16 cellular contexts compared by ENCODE assay signal in genomic region chr4:54669831-54670230, GRCh38. TPM values are rescaled to one million over a fixed set of nuclear protein-coding genes. Genes with fewer than 3 reads are reported as not detected.
"Had no signal": no experiment of that assay in that cellular context is flagged by ENCODE, and none has a peak within 500 bp of the region (broad histone marks: within the 10 kb centered on the region; RNA-seq: fewer than 3 reads in every experiment).

No MANE protein-coding gene starts in this region.

- H3K36me3 ChIP-seq: ascending aorta had no signal

- ATAC-seq: activated CD4-positive, alpha-beta T cell treated with anti-CD3 and anti-CD28 coated beads for 36 hours; activated CD8-positive, alpha-beta memory T cell treated with anti-CD3 and anti-CD28 coated beads, Interleukin-2, amount 10 ng/mL, durations not matched to agents 7 days and 5 days; esophagus mucosa; natural killer cell; right cardiac atrium; stimulated activated naive CD8-positive, alpha-beta T cell treated with anti-CD3 and anti-CD28 coated beads, Interleukin-15, Interleukin-2, amounts not matched to agents 100 U/mL and 50 U/mL, for 24 hours had no signal

- H3K27me3 Mint-ChIP-seq: activated CD8-positive, alpha-beta memory T cell treated with anti-CD3 and anti-CD28 coated beads, Interleukin-2, amount 10 ng/mL, durations not matched to agents 7 days and 5 days had no signal

- H3K27me3 ChIP-seq: ascending aorta had no signal

- H3K36me3 Mint-ChIP-seq: activated CD4-positive, alpha-beta memory T cell treated with anti-CD3 and anti-CD28 coated beads for 36 hours; activated CD8-positive, alpha-beta memory T cell treated with anti-CD3 and anti-CD28 coated beads, Interleukin-2, amount 10 ng/mL, durations not matched to agents 7 days and 5 days; activated naive CD4-positive, alpha-beta T cell treated with anti-CD3 and anti-CD28 coated beads, Interleukin-2, amount 10 ng/mL, durations not matched to agents 7 days and 5 days; natural killer cell had no signal

- DNase-seq: activated CD4-positive, alpha-beta memory T cell treated with anti-CD3 and anti-CD28 coated beads for 36 hours; activated CD4-positive, alpha-beta T cell treated with anti-CD3 and anti-CD28 coated beads for 36 hours; activated CD8-positive, alpha-beta memory T cell treated with anti-CD3 and anti-CD28 coated beads, Interleukin-2, amount 10 ng/mL, durations not matched to agents 7 days and 5 days; activated naive CD4-positive, alpha-beta T cell treated with anti-CD3 and anti-CD28 coated beads, Interleukin-2, amount 10 ng/mL, durations not matched to agents 7 days and 5 days; activated T-cell treated with anti-CD3 and anti-CD28 coated beads, Interleukin-2, amount 50 U/mL, for 1 hour; hippocampal formation; mesenchymal stem cell; natural killer cell; occipital lobe; right cardiac atrium; small intestine; stimulated activated naive CD8-positive, alpha-beta T cell treated with anti-CD3 and anti-CD28 coated beads, Interleukin-15, Interleukin-2, amounts not matched to agents 100 U/mL and 50 U/mL, for 24 hours; trophoblast cell had no signal

- H3K4me1 Mint-ChIP-seq: activated CD4-positive, alpha-beta T cell treated with anti-CD3 and anti-CD28 coated beads for 36 hours; activated CD8-positive, alpha-beta memory T cell treated with anti-CD3 and anti-CD28 coated beads, Interleukin-2, amount 10 ng/mL, durations not matched to agents 7 days and 5 days; activated naive CD4-positive, alpha-beta T cell treated with anti-CD3 and anti-CD28 coated beads, Interleukin-2, amount 10 ng/mL, durations not matched to agents 7 days and 5 days had no signal

- H3K27ac Mint-ChIP-seq: activated CD4-positive, alpha-beta memory T cell treated with anti-CD3 and anti-CD28 coated beads for 36 hours; activated CD4-positive, alpha-beta T cell treated with anti-CD3 and anti-CD28 coated beads for 36 hours; activated CD8-positive, alpha-beta memory T cell treated with anti-CD3 and anti-CD28 coated beads, Interleukin-2, amount 10 ng/mL, durations not matched to agents 7 days and 5 days; activated naive CD4-positive, alpha-beta T cell treated with anti-CD3 and anti-CD28 coated beads, Interleukin-2, amount 10 ng/mL, durations not matched to agents 7 days and 5 days; natural killer cell had no signal

- H3K9me3 ChIP-seq: ascending aorta had no signal

- H3K27ac ChIP-seq: ascending aorta, VCaP had no signal

- H3K4me1 ChIP-seq: ascending aorta had no signal

- H3K4me3 Mint-ChIP-seq: activated CD4-positive, alpha-beta memory T cell treated with anti-CD3 and anti-CD28 coated beads for 36 hours; activated CD4-positive, alpha-beta T cell treated with anti-CD3 and anti-CD28 coated beads for 36 hours; activated CD8-positive, alpha-beta memory T cell treated with anti-CD3 and anti-CD28 coated beads, Interleukin-2, amount 10 ng/mL, durations not matched to agents 7 days and 5 days; activated naive CD4-positive, alpha-beta T cell treated with anti-CD3 and anti-CD28 coated beads, Interleukin-2, amount 10 ng/mL, durations not matched to agents 7 days and 5 days; natural killer cell had no signal

- H3K9me3 Mint-ChIP-seq: activated CD4-positive, alpha-beta memory T cell treated with anti-CD3 and anti-CD28 coated beads for 36 hours; activated naive CD4-positive, alpha-beta T cell treated with anti-CD3 and anti-CD28 coated beads, Interleukin-2, amount 10 ng/mL, durations not matched to agents 7 days and 5 days; natural killer cell had no signal

- H3K4me3 ChIP-seq: ascending aorta had no signal

RNA-seq across cellular contexts. Expression of gene KIT, which starts 12.1 kb away (rescaled TPM):
- total RNA-seq: activated CD4-positive, alpha-beta T cell treated with anti-CD3 and anti-CD28 coated beads for 36 hours; ascending aorta had no signal
